In genomic region chr7:105951597-105951996, GRCh38 we compare ENCODE assay signal across 38 cellular contexts.
"Had no signal": no experiment of that assay in that cellular context is flagged by ENCODE, and none has a peak within 500 bp of the region (broad histone marks: within the 10 kb centered on the region; RNA-seq: fewer than 3 reads in every experiment).

No MANE protein-coding gene starts in this region.

- ATAC-seq: activated naive CD4-positive, alpha-beta T cell treated with anti-CD3 and anti-CD28 coated beads, Interleukin-2, amount 50 U/mL, for 72 hours; activated naive CD8-positive, alpha-beta T cell treated with anti-CD3 and anti-CD28 coated beads, Interleukin-2, amount 50 U/mL, for 24 hours; activated T-cell treated with anti-CD3 and anti-CD28 coated beads, Interleukin-2, amount 50 U/mL, for 4 hours; activated T-cell treated with anti-CD3 and anti-CD28 coated beads, Interleukin-2, amount 50 U/mL, for 72 hours; body of pancreas had no signal

- H3K9me3 ChIP-seq: body of pancreas, breast epithelium had no signal

- H3K27me3 Mint-ChIP-seq: activated naive CD8-positive, alpha-beta T cell; activated naive CD8-positive, alpha-beta T cell treated with anti-CD3 and anti-CD28 coated beads for 36 hours; central memory CD8-positive, alpha-beta T cell had no signal

- H3K27ac ChIP-seq: adrenal gland, ascending aorta, body of pancreas, brain microvascular endothelial cell, breast epithelium, cardiac muscle cell had no signal

- H3K36me3 Mint-ChIP-seq: activated naive CD8-positive, alpha-beta T cell treated with anti-CD3 and anti-CD28 coated beads, Interleukin-2, amount 10 ng/mL, durations not matched to agents 7 days and 5 days had no signal

- H3K4me3 Mint-ChIP-seq: activated naive CD4-positive, alpha-beta T cell treated with anti-CD3 and anti-CD28 coated beads for 36 hours; activated naive CD4-positive, alpha-beta T cell treated with anti-CD3 and anti-CD28 coated beads, Interleukin-2, amount 10 ng/mL, durations not matched to agents 7 days and 5 days; activated naive CD4-positive, alpha-beta T cell treated with anti-CD3 and anti-CD28 coated beads, Interleukin-2, amount 50 U/mL, for 24 hours; activated naive CD8-positive, alpha-beta T cell; activated naive CD8-positive, alpha-beta T cell treated with anti-CD3 and anti-CD28 coated beads for 36 hours; activated naive CD8-positive, alpha-beta T cell treated with anti-CD3 and anti-CD28 coated beads, Interleukin-2, amount 10 ng/mL, durations not matched to agents 7 days and 5 days; activated naive CD8-positive, alpha-beta T cell treated with anti-CD3 and anti-CD28 coated beads, Interleukin-2, amount 50 U/mL, for 24 hours; activated T-cell treated with anti-CD3 and anti-CD28 coated beads, Interleukin-2, amount 50 U/mL, for 24 hours; activated T-cell treated with anti-CD3 and anti-CD28 coated beads, Interleukin-2, amount 50 U/mL, for 4 hours; activated T-cell treated with anti-CD3 and anti-CD28 coated beads, Interleukin-2, amount 50 U/mL, for 72 hours; activated T-helper 1 cell treated with anti-CD3 and anti-CD28 coated beads, Interleukin-12 subunit alpha, Interleukin-12 subunit beta, Interleukin-2, Interleukin-4 antibody, amounts not matched to agents 30 ng/mL and 10 ng/mL and 1 ng/mL, durations not matched to agents 14 hours and 24 hours and 36 hours; brain; central memory CD8-positive, alpha-beta T cell had no signal

- H3K4me1 ChIP-seq: adrenal gland, ascending aorta, body of pancreas, breast epithelium had no signal

- H3K36me3 ChIP-seq: adrenal gland, ascending aorta, brain microvascular endothelial cell, breast epithelium, cardiac muscle cell had no signal

- DNase-seq: activated effector memory CD4-positive, alpha-beta T cell treated with anti-CD3 and anti-CD28 coated beads, Interleukin-2, amount 50 U/mL, for 16 hours; activated effector memory CD4-positive, alpha-beta T cell treated with Interleukin-2 at 50 U/mL for 16 hours; activated gamma-delta T cell; activated gamma-delta T cell treated with Interleukin-2 at 50 U/mL for 16 hours; activated naive CD4-positive, alpha-beta T cell; activated naive CD4-positive, alpha-beta T cell treated with anti-CD3 and anti-CD28 coated beads for 36 hours; activated naive CD4-positive, alpha-beta T cell treated with anti-CD3 and anti-CD28 coated beads, Interleukin-2, amount 10 ng/mL, durations not matched to agents 7 days and 5 days; activated naive CD4-positive, alpha-beta T cell treated with anti-CD3 and anti-CD28 coated beads, Interleukin-2, amount 50 U/mL, for 16 hours; activated naive CD4-positive, alpha-beta T cell treated with Interleukin-2 at 50 U/mL for 16 hours; activated naive CD8-positive, alpha-beta T cell treated with anti-CD3 and anti-CD28 coated beads for 36 hours; activated naive CD8-positive, alpha-beta T cell treated with anti-CD3 and anti-CD28 coated beads, Interleukin-2, amount 10 ng/mL, durations not matched to agents 7 days and 5 days; activated naive CD8-positive, alpha-beta T cell treated with anti-CD3 and anti-CD28 coated beads, Interleukin-2, amount 50 U/mL, for 24 hours; activated T-cell treated with anti-CD3 and anti-CD28 coated beads, Interleukin-2, amount 50 U/mL, for 1 hour; activated T-cell treated with anti-CD3 and anti-CD28 coated beads, Interleukin-2, amount 50 U/mL, for 24 hours; activated T-cell treated with anti-CD3 and anti-CD28 coated beads, Interleukin-2, amount 50 U/mL, for 4 hours; activated T-cell treated with anti-CD3 and anti-CD28 coated beads, Interleukin-2, amount 50 U/mL, for 48 hours; activated T-cell treated with anti-CD3 and anti-CD28 coated beads, Interleukin-2, amount 50 U/mL, for 72 hours; adrenal gland; amniotic stem cell; amygdala; anterior cingulate cortex; aorta; body of pancreas; brain microvascular endothelial cell; central memory CD4-positive, alpha-beta T cell; cerebellar nuclear complex had no signal

- H3K27ac Mint-ChIP-seq: activated naive CD4-positive, alpha-beta T cell treated with anti-CD3 and anti-CD28 coated beads for 36 hours; activated naive CD4-positive, alpha-beta T cell treated with anti-CD3 and anti-CD28 coated beads, Interleukin-2, amount 10 ng/mL, durations not matched to agents 7 days and 5 days; activated naive CD4-positive, alpha-beta T cell treated with anti-CD3 and anti-CD28 coated beads, Interleukin-2, amount 50 U/mL, for 24 hours; activated naive CD4-positive, alpha-beta T cell treated with anti-CD3 and anti-CD28 coated beads, Interleukin-2, amount 50 U/mL, for 72 hours; activated naive CD8-positive, alpha-beta T cell; activated naive CD8-positive, alpha-beta T cell treated with anti-CD3 and anti-CD28 coated beads for 36 hours; activated naive CD8-positive, alpha-beta T cell treated with anti-CD3 and anti-CD28 coated beads, Interleukin-2, amount 10 ng/mL, durations not matched to agents 7 days and 5 days; activated naive CD8-positive, alpha-beta T cell treated with anti-CD3 and anti-CD28 coated beads, Interleukin-2, amount 50 U/mL, for 24 hours; activated T-cell treated with anti-CD3 and anti-CD28 coated beads, Interleukin-2, amount 50 U/mL, for 24 hours; activated T-cell treated with anti-CD3 and anti-CD28 coated beads, Interleukin-2, amount 50 U/mL, for 72 hours; activated T-helper 1 cell treated with anti-CD3 and anti-CD28 coated beads, Interleukin-12 subunit alpha, Interleukin-12 subunit beta, Interleukin-2, Interleukin-4 antibody, amounts not matched to agents 30 ng/mL and 10 ng/mL and 1 ng/mL, durations not matched to agents 14 hours and 24 hours and 36 hours; activated T-helper 2 cell treated with anti-CD3 and anti-CD28 coated beads, Interferon-gamma antibody, Interleukin-2, Interleukin-4, amounts not matched to agents 10 μg/mL and 5 μg/mL and 100 μg/mL, durations not matched to agents 14 hours and 24 hours and 36 hours; brain had no signal

- H3K4me1 Mint-ChIP-seq: activated naive CD4-positive, alpha-beta T cell treated with anti-CD3 and anti-CD28 coated beads, Interleukin-2, amount 10 ng/mL, durations not matched to agents 7 days and 5 days; activated naive CD4-positive, alpha-beta T cell treated with anti-CD3 and anti-CD28 coated beads, Interleukin-2, amount 50 U/mL, for 24 hours; activated naive CD8-positive, alpha-beta T cell treated with anti-CD3 and anti-CD28 coated beads for 36 hours; activated naive CD8-positive, alpha-beta T cell treated with anti-CD3 and anti-CD28 coated beads, Interleukin-2, amount 10 ng/mL, durations not matched to agents 7 days and 5 days; brain; central memory CD8-positive, alpha-beta T cell had no signal

- H3K4me3 ChIP-seq: adrenal gland, ascending aorta, body of pancreas, breast epithelium, cardiac muscle cell had no signal

- FAIRE-seq: astrocyte, bronchial epithelial cell had no signal

- H3K27me3 ChIP-seq: adrenal gland, ascending aorta, body of pancreas, brain microvascular endothelial cell, breast epithelium, cardiac muscle cell had no signal

- H3K9me3 Mint-ChIP-seq: central memory CD8-positive, alpha-beta T cell had no signal
